In the genomic region with DNA sequence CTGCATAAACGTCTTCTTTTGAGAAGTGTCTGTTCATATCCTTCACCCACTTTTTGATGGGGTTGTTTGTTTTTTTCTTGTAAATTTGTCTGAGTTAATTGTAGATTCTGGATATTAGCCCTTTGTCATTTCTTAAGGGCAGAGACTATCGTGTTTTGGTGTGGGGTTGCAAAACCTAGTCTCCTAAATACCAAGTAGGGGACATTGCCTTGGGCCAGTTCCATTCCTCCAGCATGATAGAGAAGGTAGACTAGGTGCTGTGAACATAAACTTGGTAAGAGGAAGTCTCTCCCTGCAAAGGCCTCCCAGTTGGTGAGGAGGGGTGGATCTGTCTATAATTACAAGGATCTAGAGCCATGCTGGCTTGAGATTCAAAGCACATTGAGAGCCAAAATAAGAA, we compare ENCODE assay signal across 25 cellular contexts.
DNase-seq lines count a peak whose midpoint lies in the region; TF ChIP-seq lines count a peak whose summit lies in the region.
"Had no signal": no experiment of that assay in that cellular context is flagged by ENCODE, and none has a peak within 500 bp of the region (broad histone marks: within the 10 kb centered on the region; RNA-seq: fewer than 3 reads in every experiment).

No MANE protein-coding gene starts in this region.

- no peak for TF ChIP-seq POLR2A in esophagus muscularis mucosa (IDR thresholded peaks at IDR 0.05; ENCODE audit: low read depth)

- no peaks in the 10 kb centered on the region for H3K36me3 ChIP-seq in A673 (ENCODE audit: insufficient read depth, low read length, poor library complexity, severe bottlenecking)
- H3K36me3 ChIP-seq in esophagus muscularis mucosa = no peaks in the 10 kb centered on the region
- H3K36me3 ChIP-seq: BE2C, BLaER1 had no signal

- H3K4me1 Mint-ChIP-seq in activated CD4-positive, alpha-beta T cell treated with anti-CD3 and anti-CD28 coated beads, Interleukin-2, amount 10 ng/mL, durations not matched to agents 24 days and 14 days = peaks cover 2% of the 10 kb centered on the region
- H3K4me1 Mint-ChIP-seq: CD14-positive monocyte had no signal

- H3K4me1 ChIP-seq in A673 (ENCODE audit: insufficient read depth, low read length, poor library complexity, severe bottlenecking) (peaks cover 50% of the 10 kb centered on the region), esophagus muscularis mucosa (no peaks in the 10 kb centered on the region)
- H3K4me1 ChIP-seq: A549, BE2C had no signal

- POLR2A ChIA-PET in A673 (lab: Charles Lee; ENCODE audit: low non-redundant PET) = no interaction called here

- H3K4me3 ChIP-seq in A673 (ENCODE audit: low read depth, low read length, poor library complexity, severe bottlenecking) = no peak overlapping the region
- no peak overlapping the region for H3K4me3 ChIP-seq in esophagus muscularis mucosa
- H3K4me3 ChIP-seq: A549, BLaER1, GM12878 had no signal

- no peak for TF ChIP-seq CTCF in A673 (conservative IDR thresholded peaks at IDR 0.05; ENCODE audit: low read depth, low read length)
- TF ChIP-seq CTCF in esophagus muscularis mucosa (IDR thresholded peaks at IDR 0.05) = no peak

- H3K9me3 ChIP-seq in A673 (ENCODE audit: low read depth, low read length, poor library complexity, severe bottlenecking) (peaks cover 6% of the 10 kb centered on the region), esophagus muscularis mucosa (no peaks in the 10 kb centered on the region)
- H3K9me3 ChIP-seq: A549, BE2C, BLaER1 had no signal

- H3K4me3 Mint-ChIP-seq in activated CD4-positive, alpha-beta T cell treated with anti-CD3 and anti-CD28 coated beads, Interleukin-2, amount 10 ng/mL, durations not matched to agents 24 days and 14 days = no peak overlapping the region
- H3K4me3 Mint-ChIP-seq: CD14-positive monocyte; CD4-positive, alpha-beta memory T cell; CD4-positive, CD25-positive, alpha-beta regulatory T cell had no signal

- H3K27me3 ChIP-seq in A673 (replicated peaks; ENCODE audit: insufficient read depth, low read depth, low read length, poor library complexity) (no peaks in the 10 kb centered on the region), esophagus muscularis mucosa (peaks cover 0 to 5% (median 0%) of the 10 kb centered on the region in 4 donors)
- H3K27me3 ChIP-seq: BLaER1 had no signal

- intact Hi-C loops in activated CD4-positive, alpha-beta T cell treated with anti-CD3 and anti-CD28 coated beads, Interleukin-2, amount 10 ng/mL, durations not matched to agents 24 days and 14 days (cut with micrococcal nuclease) = no loop called here
- intact Hi-C loops in A673 (cut with micrococcal nuclease; ENCODE audit: unreplicated experiment) = no loop called here
- intact Hi-C loops in esophagus muscularis mucosa (cut with DNase I) = no loop called here

- TF ChIP-seq EP300 in esophagus muscularis mucosa (IDR thresholded peaks at IDR 0.05) = no peak

- no peaks in the 10 kb centered on the region for H3K36me3 Mint-ChIP-seq in activated CD4-positive, alpha-beta T cell treated with anti-CD3 and anti-CD28 coated beads, Interleukin-2, amount 10 ng/mL, durations not matched to agents 24 days and 14 days (ENCODE audit: low read depth)
- H3K36me3 Mint-ChIP-seq: CD14-positive monocyte; CD4-positive, alpha-beta memory T cell; CD4-positive, CD25-positive, alpha-beta regulatory T cell had no signal

- peaks cover 14% of the 10 kb centered on the region for H3K9me3 Mint-ChIP-seq in activated CD4-positive, alpha-beta T cell treated with anti-CD3 and anti-CD28 coated beads, Interleukin-2, amount 10 ng/mL, durations not matched to agents 24 days and 14 days
- H3K9me3 Mint-ChIP-seq: CD4-positive, CD25-positive, alpha-beta regulatory T cell; CD8-positive, alpha-beta memory T cell had no signal

- H3K27ac ChIP-seq in A673 (ENCODE audit: low read depth, low read length, poor library complexity, severe bottlenecking) = peak overlapping the region; percentile 64
- H3K27ac ChIP-seq in esophagus muscularis mucosa (replicated peaks in 1 of 4) = no peak overlapping the region
- H3K27ac ChIP-seq: 22Rv1, A549, BLaER1 had no signal

- BruUV-seq in A673 (replicated peaks; lab: Mats Ljungman, UMichigan) = no TSS peak

- 73% methylated on average over 2 of the region's 2 CpGs for WGBS in esophagus muscularis mucosa

- peak overlapping the region; percentile 52 for H3K27ac Mint-ChIP-seq in activated CD4-positive, alpha-beta T cell treated with anti-CD3 and anti-CD28 coated beads, Interleukin-2, amount 10 ng/mL, durations not matched to agents 24 days and 14 days
- H3K27ac Mint-ChIP-seq: CD14-positive monocyte; CD4-positive, alpha-beta memory T cell; CD4-positive, CD25-positive, alpha-beta regulatory T cell; CD8-positive, alpha-beta memory T cell had no signal

- peaks cover 24% of the 10 kb centered on the region for H3K27me3 Mint-ChIP-seq in activated CD4-positive, alpha-beta T cell treated with anti-CD3 and anti-CD28 coated beads, Interleukin-2, amount 10 ng/mL, durations not matched to agents 24 days and 14 days
- H3K27me3 Mint-ChIP-seq: CD4-positive, alpha-beta memory T cell had no signal

- no peak for DNase-seq in activated CD4-positive, alpha-beta T cell treated with anti-CD3 and anti-CD28 coated beads, Interleukin-2, amount 10 ng/mL, durations not matched to agents 24 days and 14 days
- DNase-seq in activated CD4-positive, alpha-beta T cell treated with anti-CD3 and anti-CD28 coated beads, Interleukin-2, amount 50 U/mL, for 48 hours = no peak
- DNase-seq in A673 (ENCODE audit: low spot score) = no peak
- peak; percentile 42 for DNase-seq in esophagus muscularis mucosa (ENCODE audit: extremely low spot score)
- DNase-seq in NCI-H128 (lab: John Stamatoyannopoulos, UW; ENCODE audit: unreplicated experiment) = no peak
- DNase-seq in NCI-H1048 (lab: John Stamatoyannopoulos, UW) = no peak
- DNase-seq: ACHN; BE2C; C1 segment of cervical spinal cord; CD4-positive, alpha-beta memory T cell; CD4-positive, CD25-positive, alpha-beta regulatory T cell; CD8-positive, alpha-beta memory T cell; COR-L47; DMS 273 treated with DMSO at 0.1 percent for 48 hours; DMS153; DMS53; DMS79; DND-41; EL; GDM1 had no signal

- CTCF ChIA-PET in A673 (lab: Charles Lee) = no interaction called here
